Comparison of ENCODE assay signal across 19 cellular contexts in genomic region chr7:25714013-25714412, GRCh38.
"Had no signal": no experiment of that assay in that cellular context is flagged by ENCODE, and none has a peak within 500 bp of the region (broad histone marks: within the 10 kb centered on the region; RNA-seq: fewer than 3 reads in every experiment).

No MANE protein-coding gene starts in this region.

- H2AFZ ChIP-seq: parathyroid adenoma had no signal

- H3K27ac ChIP-seq: body of pancreas, colonic mucosa, neutrophil, parathyroid adenoma had no signal

- H3K4me1 ChIP-seq: body of pancreas, colonic mucosa, parathyroid adenoma had no signal

- H3K4me3 ChIP-seq: body of pancreas, colonic mucosa, mucosa of descending colon had no signal

- H3K27me3 ChIP-seq: body of pancreas, colonic mucosa, neutrophil had no signal

- ATAC-seq: activated CD8-positive, alpha-beta memory T cell treated with anti-CD3 and anti-CD28 coated beads, Interleukin-2, amount 10 ng/mL, durations not matched to agents 7 days and 5 days; body of pancreas; mucosa of descending colon; naive thymus-derived CD4-positive, alpha-beta T cell had no signal

- H3K79me2 ChIP-seq: parathyroid adenoma had no signal

- H3K36me3 ChIP-seq: colonic mucosa, neutrophil had no signal

- DNase-seq: activated CD4-positive, alpha-beta memory T cell treated with anti-CD3 and anti-CD28 coated beads, Interleukin-2, amount 10 ng/mL, durations not matched to agents 7 days and 5 days; activated CD4-positive, alpha-beta T cell treated with anti-CD3 and anti-CD28 coated beads for 4 hours; activated CD8-positive, alpha-beta memory T cell treated with anti-CD3 and anti-CD28 coated beads, Interleukin-2, amount 10 ng/mL, durations not matched to agents 7 days and 5 days; activated naive CD4-positive, alpha-beta T cell; activated naive CD8-positive, alpha-beta T cell treated with anti-CD3 and anti-CD28 coated beads for 36 hours; amniotic stem cell; body of pancreas; colonic mucosa; endodermal cell; immature natural killer cell; mesenchymal stem cell; mucosa of descending colon; naive thymus-derived CD4-positive, alpha-beta T cell; stimulated activated CD4-positive, alpha-beta T cell treated with anti-CD3 and anti-CD28 coated beads, Interleukin-2, amount 100 ng/mL, for 24 hours; stimulated activated naive CD4-positive, alpha-beta T cell treated with Interleukin-2 at 50 U/mL for 16 hours; substantia nigra; SW 1271 had no signal

- H3K9me3 ChIP-seq: body of pancreas, colonic mucosa, mucosa of descending colon, neutrophil had no signal

- H3K9ac ChIP-seq: parathyroid adenoma had no signal
